9 cellular contexts compared by ENCODE assay signal in genomic region chr6:167350322-167350721, GRCh38. TPM values are rescaled to one million over a fixed set of nuclear protein-coding genes. Genes with fewer than 3 reads are reported as not detected.
DNase-seq lines count a peak whose midpoint lies in the region; ATAC-seq and TF ChIP-seq lines count a peak whose summit lies in the region.
"Had no signal": no experiment of that assay in that cellular context is flagged by ENCODE, and none has a peak within 500 bp of the region (broad histone marks: within the 10 kb centered on the region; RNA-seq: fewer than 3 reads in every experiment).

No MANE protein-coding gene starts in this region.

- TF ChIP-seq CTCF in glutamatergic neuron (IDR thresholded peaks at IDR 0.05; ENCODE audit: partially characterized antibody, unreplicated experiment) (no peak), progenitor cell of endocrine pancreas (IDR thresholded peaks at IDR 0.05; ENCODE audit: unreplicated experiment) (no peak)

- no peak for ATAC-seq in HG02571 (IDR thresholded peaks at IDR 0.05; ENCODE audit: unreplicated experiment)
- no peak for ATAC-seq in HG02642 (IDR thresholded peaks at IDR 0.05; ENCODE audit: poor library complexity, unreplicated experiment)

- peak overlapping the region; percentile 77 for H3K27ac Mint-ChIP-seq in T-helper 1 cell treated with Interleukin-12 subunit alpha and Interleukin-12 subunit beta and Interleukin-4 antibody, amounts not matched to agents 30 μg/mL and 1 μg/mL, for 36 hours
- peak overlapping the region; percentile 74 for H3K27ac Mint-ChIP-seq in glutamatergic neuron (ENCODE audit: unreplicated experiment)
- H3K27ac Mint-ChIP-seq in progenitor cell of endocrine pancreas, result peak overlapping the region; percentile 62

- peaks cover 13% of the 10 kb centered on the region for H3K4me1 Mint-ChIP-seq in T-helper 1 cell treated with Interleukin-12 subunit alpha and Interleukin-12 subunit beta and Interleukin-4 antibody, amounts not matched to agents 30 μg/mL and 1 μg/mL, for 36 hours (ENCODE audit: low read depth)
- H3K4me1 Mint-ChIP-seq in glutamatergic neuron (ENCODE audit: low read depth, unreplicated experiment) (peaks cover 16% of the 10 kb centered on the region), progenitor cell of endocrine pancreas (ENCODE audit: low read depth) (peaks cover 26% of the 10 kb centered on the region)

- DNase-seq in DMS79 (lab: John Stamatoyannopoulos, UW) (peak; percentile 9), glutamatergic neuron (no peak), progenitor cell of endocrine pancreas (ENCODE audit: low spot score, unreplicated experiment) (no peak), medulla oblongata (ENCODE audit: extremely low spot score) (no peak), NCI-H2227 (lab: John Stamatoyannopoulos, UW; ENCODE audit: unreplicated experiment) (no peak)
- DNase-seq: NCI-H2081 treated with DMSO at 0.1 percent for 48 hours had no signal

- H3K27me3 Mint-ChIP-seq in T-helper 1 cell treated with Interleukin-12 subunit alpha and Interleukin-12 subunit beta and Interleukin-4 antibody, amounts not matched to agents 30 μg/mL and 1 μg/mL, for 36 hours (ENCODE audit: low read depth), result peaks cover 51% of the 10 kb centered on the region
- peaks cover 4% of the 10 kb centered on the region for H3K27me3 Mint-ChIP-seq in glutamatergic neuron (ENCODE audit: unreplicated experiment)
- peaks cover 6% of the 10 kb centered on the region for H3K27me3 Mint-ChIP-seq in progenitor cell of endocrine pancreas

- H3K36me3 Mint-ChIP-seq in T-helper 1 cell treated with Interleukin-12 subunit alpha and Interleukin-12 subunit beta and Interleukin-4 antibody, amounts not matched to agents 30 μg/mL and 1 μg/mL, for 36 hours (ENCODE audit: low read depth), result no peaks in the 10 kb centered on the region
- H3K36me3 Mint-ChIP-seq in glutamatergic neuron (ENCODE audit: unreplicated experiment) (peaks cover 9% of the 10 kb centered on the region), progenitor cell of endocrine pancreas (ENCODE audit: insufficient read depth) (peaks cover 13% of the 10 kb centered on the region)

- H3K9me3 Mint-ChIP-seq in T-helper 1 cell treated with Interleukin-12 subunit alpha and Interleukin-12 subunit beta and Interleukin-4 antibody, amounts not matched to agents 30 μg/mL and 1 μg/mL, for 36 hours, result peaks cover 4% of the 10 kb centered on the region
- H3K9me3 Mint-ChIP-seq in glutamatergic neuron (ENCODE audit: unreplicated experiment) (peaks cover 14% of the 10 kb centered on the region), progenitor cell of endocrine pancreas (ENCODE audit: low read depth) (peaks cover 26% of the 10 kb centered on the region)

- peak overlapping the region; percentile 86 for H3K4me3 Mint-ChIP-seq in T-helper 1 cell treated with Interleukin-12 subunit alpha and Interleukin-12 subunit beta and Interleukin-4 antibody, amounts not matched to agents 30 μg/mL and 1 μg/mL, for 36 hours
- peak overlapping the region; percentile 88 for H3K4me3 Mint-ChIP-seq in glutamatergic neuron (ENCODE audit: unreplicated experiment)
- peak overlapping the region; percentile 66 for H3K4me3 Mint-ChIP-seq in progenitor cell of endocrine pancreas (ENCODE audit: low read depth)

RNA-seq across cellular contexts. Expression of gene TTLL2, which starts 25.4 kb away (rescaled TPM):
- total RNA-seq in glutamatergic neuron (ENCODE audit: unreplicated experiment) (not detected), progenitor cell of endocrine pancreas (not detected in 2 replicates)

RNA-seq across cellular contexts. Expression of gene UNC93A, which starts 59.2 kb away (rescaled TPM):
- not detected for total RNA-seq in glutamatergic neuron (ENCODE audit: unreplicated experiment)
- total RNA-seq in progenitor cell of endocrine pancreas, result 8.1 and 12.8 TPM in 2 replicates
